19 cellular contexts compared by ENCODE assay signal in genomic region chr3:46112296-46112695, GRCh38.
DNase-seq lines count a peak whose midpoint lies in the region; ATAC-seq, FAIRE-seq and TF ChIP-seq lines count a peak whose summit lies in the region.
"Had no signal": no experiment of that assay in that cellular context is flagged by ENCODE, and none has a peak within 500 bp of the region (broad histone marks: within the 10 kb centered on the region; RNA-seq: fewer than 3 reads in every experiment).

No MANE protein-coding gene starts in this region.

- H3K27ac ChIP-seq in HL-60 (replicated peaks) (peak overlapping the region; percentile 63), SJSA1 (peak overlapping the region; percentile 51), keratinocyte (ENCODE audit: control insufficient read depth, insufficient read depth, low read length) (no peak overlapping the region), upper lobe of left lung (peak overlapping the region in 1 of 4 donors; percentile 72), substantia nigra (ENCODE audit: low read depth, low read length, poor library complexity, severe bottlenecking) (no peak overlapping the region)
- H3K27ac ChIP-seq: suprapubic skin had no signal

- H3K9ac ChIP-seq in keratinocyte (ENCODE audit: control insufficient read depth, extremely low read depth, insufficient read depth, low read length), result no peak overlapping the region

- TF ChIP-seq EP300 in upper lobe of left lung (IDR thresholded peaks at IDR 0.05), result no peak

- H3K27me3 ChIP-seq in HL-60 (ENCODE audit: insufficient read depth, poor library complexity, severe bottlenecking) (no peaks in the 10 kb centered on the region), SJSA1 (replicated peaks) (no peaks in the 10 kb centered on the region), keratinocyte (ENCODE audit: control insufficient read depth, extremely low read depth, insufficient read depth, low read length) (no peaks in the 10 kb centered on the region), upper lobe of left lung (no peaks in the 10 kb centered on the region)
- H3K27me3 ChIP-seq: suprapubic skin had no signal

- ATAC-seq in HG03045 (IDR thresholded peaks at IDR 0.05; ENCODE audit: unreplicated experiment) (no peak), upper lobe of left lung (ENCODE audit: low FRiP score in 2 of 2) (no peak)
- ATAC-seq: esophagus mucosa, heart right ventricle, T-cell had no signal

- no peaks in the 10 kb centered on the region for H4K20me1 ChIP-seq in keratinocyte (ENCODE audit: control insufficient read depth, extremely low read depth, insufficient read depth, low read length)

- H3K9me3 ChIP-seq in SJSA1 (replicated peaks) (no peaks in the 10 kb centered on the region), keratinocyte (ENCODE audit: control insufficient read depth, low read depth, low read length) (no peaks in the 10 kb centered on the region), upper lobe of left lung (no peaks in the 10 kb centered on the region)
- H3K9me3 ChIP-seq: HAP-1, heart right ventricle, suprapubic skin had no signal

- no peak for TF ChIP-seq POLR2A in upper lobe of left lung (IDR thresholded peaks at IDR 0.05)

- TF ChIP-seq CTCF in HL-60 (IDR thresholded peaks at IDR 0.05; ENCODE audit: insufficient read depth, low read length), result no peak
- TF ChIP-seq CTCF in keratinocyte (optimal IDR thresholded peaks at IDR 0.05 in 1 of 3, IDR thresholded peaks at IDR 0.05 in 1 of 3, conservative IDR thresholded peaks at IDR 0.05 in 1 of 3; ENCODE audit: extremely low read depth in 1 of 3, insufficient read depth in 2 of 3, low read length in 3 of 3), result no peak
- TF ChIP-seq CTCF in upper lobe of left lung (IDR thresholded peaks at IDR 0.05), result no peak

- H3K4me3 ChIP-seq in HL-60 (replicated peaks; ENCODE audit: insufficient read depth, low read length) (no peak overlapping the region), SJSA1 (no peak overlapping the region), keratinocyte (ENCODE audit: control insufficient read depth in 2 of 3, extremely low read depth in 1 of 3, insufficient read depth in 2 of 3, low read depth in 1 of 3, low read length in 3 of 3) (no peak overlapping the region), upper lobe of left lung (no peak overlapping the region)
- H3K4me3 ChIP-seq: HAP-1, heart right ventricle, suprapubic skin had no signal

- no peak overlapping the region for H3K4me2 ChIP-seq in keratinocyte (ENCODE audit: control insufficient read depth, extremely low read depth, insufficient read depth, low read depth, low read length)

- dilution Hi-C loops in keratinocyte (cut with MboI; ENCODE audit: extremely low pct_ligation_motif_present, low sequenced_read_pairs), result no loop called here

- no peak overlapping the region for H2AFZ ChIP-seq in keratinocyte (ENCODE audit: control insufficient read depth, low read length)

- H3K4me1 ChIP-seq in SJSA1 (replicated peaks), result peaks cover 90% of the 10 kb centered on the region
- peaks cover 43% of the 10 kb centered on the region for H3K4me1 ChIP-seq in keratinocyte (ENCODE audit: control insufficient read depth, extremely low read depth, insufficient read depth, low read length)
- H3K4me1 ChIP-seq in upper lobe of left lung, result peaks cover 23 to 42% (median 38%) of the 10 kb centered on the region in 4 donors
- H3K4me1 ChIP-seq: HAP-1 had no signal

- no peaks in the 10 kb centered on the region for H3K79me2 ChIP-seq in keratinocyte (ENCODE audit: control insufficient read depth, insufficient read depth, low read length)

- H3K36me3 ChIP-seq in SJSA1, result no peaks in the 10 kb centered on the region
- H3K36me3 ChIP-seq in keratinocyte (ENCODE audit: control insufficient read depth in 2 of 2, extremely low read depth in 1 of 2, insufficient read depth in 2 of 2, low read length in 2 of 2), result no peaks in the 10 kb centered on the region
- H3K36me3 ChIP-seq in upper lobe of left lung, result no peaks in the 10 kb centered on the region
- H3K36me3 ChIP-seq: HAP-1, heart right ventricle, suprapubic skin had no signal

- DNase-seq in Daoy (ENCODE audit: low read depth) (peak; percentile 70), HL-60 (ENCODE audit: low read depth in 1 of 2, low spot score in 1 of 2) (no peak), SJSA1 (ENCODE audit: low read depth in 1 of 2, low spot score in 2 of 2) (peak in 1 of 2 experiments; percentile 51), keratinocyte (ENCODE audit: low read depth, low spot score) (peak; percentile 75), SKM-1 treated with dmso at 0.1 percent for 144 hours (lab: John Stamatoyannopoulos, UW; ENCODE audit: unreplicated experiment) (no peak), upper lobe of left lung (no peak), substantia nigra (lab: John Stamatoyannopoulos, UW) (no peak)
- DNase-seq: activated B cell treated with CpG ODN at 0.5 μM for 24 hours; activated naive CD4-positive, alpha-beta T cell treated with anti-CD3 and anti-CD28 coated beads, Interleukin-2, amount 50 U/mL, for 16 hours; heart right ventricle; mesendoderm; NCI-H1092 treated with DMSO at 0.1 percent for 48 hours; retina; T-cell had no signal

- 75 to 76% methylated on average over 3 of the region's 3 CpGs for WGBS in upper lobe of left lung, 2 donors

- FAIRE-seq in keratinocyte (lab: Jason Lieb, UNC), result peak; percentile 96
- FAIRE-seq: islet of Langerhans had no signal

- no peaks in the 10 kb centered on the region for H3K9me1 ChIP-seq in keratinocyte (ENCODE audit: control insufficient read depth, extremely low read depth, insufficient read depth, low read length)

Comparison
In these comparisons a context has a peak if more than half of its experiments do, and no peak if none do; other contexts are left out.
1. DNase-seq: peak in Daoy (single experiment) and keratinocyte (single experiment); none in HL-60 (0 of 2), SKM-1 treated with dmso at 0.1 percent for 144 hours (single experiment), upper lobe of left lung (0 of 2) and substantia nigra (0 of 49).
2. H3K27ac ChIP-seq: peak in HL-60 (single experiment) and SJSA1 (single experiment); none in keratinocyte (single experiment) and substantia nigra (single experiment).